In the genomic region with DNA sequence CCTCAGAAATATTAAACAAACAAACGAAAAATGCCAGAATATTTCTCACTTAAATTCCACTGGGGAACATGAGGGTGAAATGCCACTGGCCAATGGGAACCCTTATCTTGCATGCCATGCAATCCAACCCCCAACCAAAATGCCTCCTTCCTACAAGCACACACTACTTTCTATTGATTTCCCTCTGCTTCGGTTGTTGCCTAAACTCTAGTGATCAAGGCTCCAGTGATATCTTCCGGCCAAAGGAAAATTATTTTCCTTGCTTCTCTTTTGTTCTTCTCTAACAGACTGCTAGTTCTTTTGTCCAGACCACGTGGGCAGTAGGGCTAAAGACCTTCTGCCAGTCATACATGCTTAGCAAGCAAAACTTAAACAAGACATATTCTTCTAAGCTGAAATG, we compare ENCODE assay signal across 26 cellular contexts.
A peak's percentile ranks its signal among the peaks of the same experiment; 100 is the strongest.
DNase-seq lines count a peak whose midpoint lies in the region; ATAC-seq, FAIRE-seq and TF ChIP-seq lines count a peak whose summit lies in the region.
"Had no signal": no experiment of that assay in that cellular context is flagged by ENCODE, and none has a peak within 500 bp of the region (broad histone marks: within the 10 kb centered on the region; RNA-seq: fewer than 3 reads in every experiment).

No MANE protein-coding gene starts in this region.

- no peaks in the 10 kb centered on the region for H3K27me3 Mint-ChIP-seq in WTC11 (ENCODE audit: low read depth)
- H3K27me3 Mint-ChIP-seq in progenitor cell of endocrine pancreas = no peaks in the 10 kb centered on the region
- H3K27me3 Mint-ChIP-seq: activated naive CD4-positive, alpha-beta T cell treated with anti-CD3 and anti-CD28 coated beads, Interleukin-2, amount 10 ng/mL, durations not matched to agents 7 days and 5 days; dendritic cell treated with granulocyte-macrophage colony-stimulating factor and Interleukin-4, amounts not matched to agents 40 ng/mL and 50 ng/mL, for 4 days; IgD-negative memory B cell; stimulated activated naive CD8-positive, alpha-beta T cell treated with anti-CD3 and anti-CD28 coated beads, Interleukin-15, amount 100 ng/mL, for 72 hours; T-helper 17 cell had no signal

- H3K36me3 Mint-ChIP-seq in WTC11 (no peaks in the 10 kb centered on the region), progenitor cell of endocrine pancreas (ENCODE audit: insufficient read depth) (no peaks in the 10 kb centered on the region)
- H3K36me3 Mint-ChIP-seq: activated naive CD4-positive, alpha-beta T cell treated with anti-CD3 and anti-CD28 coated beads, Interleukin-2, amount 10 ng/mL, durations not matched to agents 7 days and 5 days had no signal

- H3K9me2 ChIP-seq in MM.1S (replicated peaks; ENCODE audit: insufficient read depth, low read length) = no peaks in the 10 kb centered on the region

- peak; percentile 3 for DNase-seq in AG09319 (ENCODE audit: extremely low read depth, low read depth)
- DNase-seq in WTC11 (ENCODE audit: low spot score) = no peak
- peak; percentile 71 for DNase-seq in globus pallidus (ENCODE audit: low spot score)
- DNase-seq in progenitor cell of endocrine pancreas (ENCODE audit: low spot score, unreplicated experiment) = no peak
- DNase-seq in NCI-H345 treated with DMSO at 0.1 percent for 48 hours (lab: John Stamatoyannopoulos, UW; ENCODE audit: unreplicated experiment) = no peak
- no peak for DNase-seq in MM.1S
- DNase-seq in kidney = no peak
- DNase-seq: ACHN; activated CD4-positive, alpha-beta T cell treated with anti-CD3 and anti-CD28 coated beads, Interleukin-2, amount 50 U/mL, for 48 hours; activated naive CD4-positive, alpha-beta T cell treated with anti-CD3 and anti-CD28 coated beads, Interleukin-2, amount 10 ng/mL, durations not matched to agents 7 days and 5 days; activated T-cell treated with anti-CD3 and anti-CD28 coated beads for 4 hours; CD8-positive, alpha-beta T cell; DND-41; HFFc6; NCI-H187 treated with DMSO at 0.1 percent for 48 hours; NCI-H345; PC-9; sigmoid colon; stimulated activated CD4-positive, alpha-beta T cell treated with anti-CD3 and anti-CD28 coated beads, Interleukin-1b, Interleukin-23, amount 100 ng/mL, for 48 hours; stimulated activated naive CD8-positive, alpha-beta T cell treated with anti-CD3 and anti-CD28 coated beads, Interleukin-15, amount 100 ng/mL, for 72 hours; T-helper 17 cell; uterus had no signal

- H3K9me3 ChIP-seq in MM.1S (replicated peaks; ENCODE audit: insufficient read depth, low read length) = no peaks in the 10 kb centered on the region
- no peaks in the 10 kb centered on the region for H3K9me3 ChIP-seq in kidney (ENCODE audit: control insufficient read depth in 1 of 2, low read length in 2 of 2)
- H3K9me3 ChIP-seq: sigmoid colon, uterus had no signal

- H3K27ac Mint-ChIP-seq in WTC11 (0 out of 2 replicates have a peak overlapping the region, but pooled peaks have one; percentile 32), progenitor cell of endocrine pancreas (peak overlapping the region; percentile 21)
- H3K27ac Mint-ChIP-seq: activated naive CD4-positive, alpha-beta T cell treated with anti-CD3 and anti-CD28 coated beads, Interleukin-2, amount 10 ng/mL, durations not matched to agents 7 days and 5 days; CD8-positive, alpha-beta T cell; dendritic cell treated with granulocyte-macrophage colony-stimulating factor and Interleukin-4, amounts not matched to agents 40 ng/mL and 50 ng/mL, for 4 days; HFFc6; IgD-negative memory B cell; stimulated activated naive CD8-positive, alpha-beta T cell treated with anti-CD3 and anti-CD28 coated beads, Interleukin-15, amount 100 ng/mL, for 72 hours; T-helper 17 cell had no signal

- TF ChIP-seq CTCF in AG09319 (IDR thresholded peaks at IDR 0.05; ENCODE audit: low read depth, low read length) (no peak), WTC11 (IDR thresholded peaks at IDR 0.05) (no peak), progenitor cell of endocrine pancreas (IDR thresholded peaks at IDR 0.05; ENCODE audit: unreplicated experiment) (no peak), MM.1S (IDR thresholded peaks at IDR 0.05; ENCODE audit: low read length) (no peak), kidney (IDR thresholded peaks at IDR 0.05; ENCODE audit: borderline replicate concordance, extremely low read depth, insufficient read depth) (no peak)

- H4K20me1 ChIP-seq in MM.1S (ENCODE audit: insufficient read depth, low read length) = no peaks in the 10 kb centered on the region

- H3K36me3 ChIP-seq in MM.1S (replicated peaks; ENCODE audit: insufficient read depth, low read length) (no peaks in the 10 kb centered on the region), kidney (ENCODE audit: control insufficient read depth in 1 of 2, insufficient read depth in 2 of 2, low read length in 2 of 2) (no peaks in the 10 kb centered on the region)
- H3K36me3 ChIP-seq: sigmoid colon, uterus had no signal

- H3K4me1 ChIP-seq in MM.1S (ENCODE audit: low read length) (no peaks in the 10 kb centered on the region), kidney (ENCODE audit: control insufficient read depth in 1 of 2, insufficient read depth in 1 of 2, low read depth in 1 of 2, low read length in 2 of 2) (no peaks in the 10 kb centered on the region)
- H3K4me1 ChIP-seq: uterus had no signal

- H3K27me3 ChIP-seq in MM.1S (replicated peaks; ENCODE audit: insufficient read depth, low read length) = no peaks in the 10 kb centered on the region
- H3K27me3 ChIP-seq: sigmoid colon, uterus had no signal

- no peak overlapping the region for H3K4me2 ChIP-seq in MM.1S (ENCODE audit: low read depth, low read length)
- H3K4me2 ChIP-seq: PC-9 had no signal

- CTCF ChIA-PET in WTC11 (lab: Charles Lee) = no interaction called here

- H3K9me3 Mint-ChIP-seq in WTC11 (no peaks in the 10 kb centered on the region), progenitor cell of endocrine pancreas (ENCODE audit: low read depth) (peaks cover 4% of the 10 kb centered on the region)
- H3K9me3 Mint-ChIP-seq: dendritic cell treated with granulocyte-macrophage colony-stimulating factor and Interleukin-4, amounts not matched to agents 40 ng/mL and 50 ng/mL, for 4 days; HFFc6; stimulated activated naive CD8-positive, alpha-beta T cell treated with anti-CD3 and anti-CD28 coated beads, Interleukin-15, amount 100 ng/mL, for 72 hours had no signal

- H3F3A ChIP-seq in MM.1S (ENCODE audit: insufficient read depth, low read length) = no peaks in the 10 kb centered on the region

- no peak for FAIRE-seq in kidney (lab: Jason Lieb, UNC)

- POLR2A ChIA-PET in WTC11 (lab: Charles Lee) = no interaction called here

- H3K9ac ChIP-seq in MM.1S (ENCODE audit: low read length) = no peak overlapping the region
- no peak overlapping the region for H3K9ac ChIP-seq in kidney (ENCODE audit: low read length in 2 of 2)

- ATAC-seq in WTC11 (no peak), GM21360 (IDR thresholded peaks at IDR 0.05; ENCODE audit: unreplicated experiment) (no peak)
- ATAC-seq: CD8-positive, alpha-beta T cell; stimulated activated naive CD8-positive, alpha-beta T cell treated with anti-CD3 and anti-CD28 coated beads, Interleukin-15, amount 100 ng/mL, for 72 hours; T-helper 17 cell had no signal

- H3K4me3 ChIP-seq in MM.1S (ENCODE audit: low read length) (no peak overlapping the region), kidney (ENCODE audit: low read length in 2 of 2) (no peak overlapping the region)
- H3K4me3 ChIP-seq: PC-9, sigmoid colon, uterus had no signal

- peaks cover 9% of the 10 kb centered on the region; the same call in 1 of the 2 replicates for H3K79me2 ChIP-seq in MM.1S (ENCODE audit: low read length)

- no peak overlapping the region for H3K27ac ChIP-seq in MM.1S (ENCODE audit: low read length)
- H3K27ac ChIP-seq in kidney (ENCODE audit: low read depth in 2 of 2, low read length in 2 of 2) = no peak overlapping the region
- H3K27ac ChIP-seq: HL-60, PC-9, sigmoid colon, uterus had no signal

- no peak overlapping the region for H3K4me3 Mint-ChIP-seq in WTC11
- H3K4me3 Mint-ChIP-seq in progenitor cell of endocrine pancreas (ENCODE audit: low read depth) = no peak overlapping the region
- H3K4me3 Mint-ChIP-seq: activated naive CD4-positive, alpha-beta T cell treated with anti-CD3 and anti-CD28 coated beads, Interleukin-2, amount 10 ng/mL, durations not matched to agents 7 days and 5 days; CD8-positive, alpha-beta T cell; dendritic cell treated with granulocyte-macrophage colony-stimulating factor and Interleukin-4, amounts not matched to agents 40 ng/mL and 50 ng/mL, for 4 days; HFFc6; IgD-negative memory B cell; stimulated activated naive CD8-positive, alpha-beta T cell treated with anti-CD3 and anti-CD28 coated beads, Interleukin-15, amount 100 ng/mL, for 72 hours; T-helper 17 cell had no signal

- intact Hi-C loops in kidney (cut with DNase I) = no loop called here

- H3K4me1 Mint-ChIP-seq in WTC11 = peaks cover 13% of the 10 kb centered on the region
- H3K4me1 Mint-ChIP-seq in progenitor cell of endocrine pancreas (ENCODE audit: low read depth) = peaks cover 7% of the 10 kb centered on the region
- H3K4me1 Mint-ChIP-seq: activated naive CD4-positive, alpha-beta T cell treated with anti-CD3 and anti-CD28 coated beads, Interleukin-2, amount 10 ng/mL, durations not matched to agents 7 days and 5 days; stimulated activated naive CD8-positive, alpha-beta T cell treated with anti-CD3 and anti-CD28 coated beads, Interleukin-15, amount 100 ng/mL, for 72 hours had no signal

- H2AFZ ChIP-seq in MM.1S (ENCODE audit: low read length) = no peak overlapping the region
- H2AFZ ChIP-seq: PC-9 had no signal

TF ChIP-seq in WTC11, 78 proteins besides CTCF, POLR2A, EP300 and RAD21:
- TF ChIP-seq, protein P1, sequence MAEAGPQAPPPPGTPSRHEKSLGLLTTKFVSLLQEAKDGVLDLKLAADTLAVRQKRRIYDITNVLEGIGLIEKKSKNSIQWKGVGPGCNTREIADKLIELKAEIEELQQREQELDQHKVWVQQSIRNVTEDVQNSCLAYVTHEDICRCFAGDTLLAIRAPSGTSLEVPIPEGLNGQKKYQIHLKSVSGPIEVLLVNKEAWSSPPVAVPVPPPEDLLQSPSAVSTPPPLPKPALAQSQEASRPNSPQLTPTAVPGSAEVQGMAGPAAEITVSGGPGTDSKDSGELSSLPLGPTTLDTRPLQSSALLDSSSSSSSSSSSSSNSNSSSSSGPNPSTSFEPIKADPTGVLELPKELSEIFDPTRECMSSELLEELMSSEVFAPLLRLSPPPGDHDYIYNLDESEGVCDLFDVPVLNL (CRISPR knock-in tag; IDR thresholded peaks at IDR 0.05; ENCODE audit: borderline replicate concordance, low read depth) = no peak
- TF ChIP-seq, protein P2, sequence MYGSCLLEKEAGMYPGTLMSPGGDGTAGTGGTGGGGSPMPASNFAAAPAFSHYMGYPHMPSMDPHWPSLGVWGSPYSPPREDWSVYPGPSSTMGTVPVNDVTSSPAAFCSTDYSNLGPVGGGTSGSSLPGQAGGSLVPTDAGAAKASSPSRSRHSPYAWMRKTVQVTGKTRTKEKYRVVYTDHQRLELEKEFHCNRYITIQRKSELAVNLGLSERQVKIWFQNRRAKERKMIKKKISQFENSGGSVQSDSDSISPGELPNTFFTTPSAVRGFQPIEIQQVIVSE (CRISPR knock-in tag; IDR thresholded peaks at IDR 0.05; ENCODE audit: borderline replicate concordance) = no peak
- TF ChIP-seq FOXJ3 (CRISPR knock-in tag; IDR thresholded peaks at IDR 0.05; ENCODE audit: borderline replicate concordance) (no peak), MXD4 (CRISPR knock-in tag; IDR thresholded peaks at IDR 0.05; ENCODE audit: borderline replicate concordance) (no peak)

Comparison
In these comparisons a context has a peak if more than half of its experiments do, and no peak if none do; other contexts are left out.
1. DNase-seq: peak in AG09319 (single experiment) and globus pallidus (single experiment); none in WTC11 (single experiment), progenitor cell of endocrine pancreas (single experiment), NCI-H345 treated with DMSO at 0.1 percent for 48 hours (single experiment), MM.1S (single experiment) and kidney (single experiment).